9 cellular contexts compared by ENCODE assay signal in the genomic region with DNA sequence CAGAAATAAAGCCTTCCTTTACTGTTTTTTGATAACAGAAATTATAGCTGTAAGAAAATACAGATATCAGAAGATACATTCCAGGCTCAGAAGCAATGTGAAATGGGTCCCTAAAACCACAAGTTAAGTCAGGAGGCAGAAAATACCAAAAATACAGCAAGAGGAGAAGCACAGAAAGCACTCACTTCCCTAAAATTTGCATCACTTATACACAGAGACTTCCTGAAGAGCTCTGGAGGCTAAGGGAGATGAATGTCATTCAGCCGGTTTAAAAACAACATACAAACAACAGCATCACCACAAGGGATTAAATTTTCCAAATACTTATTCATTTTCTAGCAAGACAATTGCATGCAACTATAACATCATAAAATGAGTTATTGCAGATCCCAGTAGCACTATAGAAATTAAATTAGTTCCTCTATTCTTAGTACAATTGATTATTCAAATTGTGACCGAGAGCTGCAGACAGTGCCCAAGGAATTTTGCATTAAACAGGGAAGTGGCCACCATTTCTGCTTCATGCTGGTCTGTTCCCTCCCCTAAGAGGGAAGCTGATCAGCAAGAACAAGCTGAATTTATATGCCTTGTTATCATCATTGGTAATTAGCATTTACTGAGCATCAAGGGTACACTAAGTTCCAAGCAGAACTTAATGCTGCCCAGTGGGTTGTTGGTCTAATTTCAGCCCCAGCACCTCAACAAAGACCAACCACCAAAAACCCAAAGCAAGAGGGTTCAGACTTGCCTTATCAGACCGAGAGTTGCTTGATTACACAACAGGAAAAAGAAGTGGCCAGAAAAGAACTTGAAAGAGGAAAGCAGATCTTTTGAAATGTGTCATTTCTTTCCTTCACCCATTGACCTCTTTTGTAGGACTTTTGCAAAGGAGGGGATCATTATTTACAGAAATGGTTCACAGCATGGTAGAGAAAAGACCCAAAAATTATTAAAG.
A peak's percentile ranks its signal among the peaks of the same experiment; 100 is the strongest.
DNase-seq lines count a peak whose midpoint lies in the region; ATAC-seq lines count a peak whose summit lies in the region.
"Had no signal": no experiment of that assay in that cellular context is flagged by ENCODE, and none has a peak within 500 bp of the region (broad histone marks: within the 10 kb centered on the region; RNA-seq: fewer than 3 reads in every experiment).

No MANE protein-coding gene starts in this region.

- DNase-seq in hippocampal formation (lab: John Stamatoyannopoulos, UW): peak; percentile 8 to 41
- no peak for DNase-seq in NCI-H1105 (lab: John Stamatoyannopoulos, UW)
- DNase-seq in glomerular visceral epithelial cell (ENCODE audit: extremely low spot score): no peak
- DNase-seq in hepatic stellate cell (ENCODE audit: low spot score): no peak
- no peak for DNase-seq in NCI-H82 treated with DMSO at 0.1 percent for 48 hours (lab: John Stamatoyannopoulos, UW; ENCODE audit: unreplicated experiment)
- DNase-seq: foreskin melanocyte had no signal

- ATAC-seq in GM18499 (IDR thresholded peaks at IDR 0.05; ENCODE audit: insufficient read depth, unreplicated experiment): peak; percentile 77
- peak; percentile 82 for ATAC-seq in GM21786 (IDR thresholded peaks at IDR 0.05; ENCODE audit: unreplicated experiment)
- ATAC-seq in HG03575 (IDR thresholded peaks at IDR 0.05; ENCODE audit: extremely low read depth, insufficient number of reproducible peaks, low FRiP score, unreplicated experiment): peak; percentile 69

Comparison
In these comparisons a context has a peak if more than half of its experiments do, and no peak if none do; other contexts are left out.
1. DNase-seq: peak in hippocampal formation (2 of 2); none in NCI-H1105 (single experiment), glomerular visceral epithelial cell (single experiment), hepatic stellate cell (single experiment) and NCI-H82 treated with DMSO at 0.1 percent for 48 hours (single experiment).
2. Peak in every context shown above with its lines, with median percentiles within 50 percentile points of each other: ATAC-seq.